Comparison of ENCODE assay signal across 8 cellular contexts in genomic region chr2:226796840-226797288, GRCh38. TPM values are rescaled to one million over a fixed set of nuclear protein-coding genes. Genes with fewer than 3 reads are reported as not detected.
A peak's percentile ranks its signal among the peaks of the same experiment; 100 is the strongest.
DNase-seq lines count a peak whose midpoint lies in the region; ATAC-seq and TF ChIP-seq lines count a peak whose summit lies in the region.

No MANE protein-coding gene starts in this region.

- TF ChIP-seq CTCF in kidney epithelial cell (IDR thresholded peaks at IDR 0.05; ENCODE audit: insufficient read depth, low read length, poor library complexity, severe bottlenecking): peak; percentile 16
- TF ChIP-seq CTCF in upper lobe of right lung (IDR thresholded peaks at IDR 0.05): peak; percentile 53

- H3K27me3 ChIP-seq in kidney epithelial cell (ENCODE audit: control insufficient read depth, insufficient read depth, low read length) (no peaks in the 10 kb centered on the region), upper lobe of right lung (no peaks in the 10 kb centered on the region)

- H3K36me3 ChIP-seq in kidney epithelial cell (ENCODE audit: control insufficient read depth, insufficient read depth, low read length): peaks cover 2% of the 10 kb centered on the region
- no peaks in the 10 kb centered on the region for H3K36me3 ChIP-seq in upper lobe of right lung

- H3K36me3 Mint-ChIP-seq in activated naive CD4-positive, alpha-beta T cell treated with anti-CD3 and anti-CD28 coated beads, Interleukin-2, amount 10 ng/mL, durations not matched to agents 7 days and 5 days: peaks cover 18% of the 10 kb centered on the region

- CTCF ChIA-PET in activated naive CD4-positive, alpha-beta T cell treated with anti-CD3 and anti-CD28 coated beads, Interleukin-2, amount 10 ng/mL, durations not matched to agents 7 days and 5 days (lab: Charles Lee): no interaction called here

- H3K9me3 ChIP-seq in upper lobe of right lung: no peaks in the 10 kb centered on the region

- H3K4me3 Mint-ChIP-seq in activated naive CD4-positive, alpha-beta T cell treated with anti-CD3 and anti-CD28 coated beads, Interleukin-2, amount 10 ng/mL, durations not matched to agents 7 days and 5 days: peak overlapping the region; percentile 85

- H3K4me1 ChIP-seq in upper lobe of right lung: peaks cover 27% of the 10 kb centered on the region

- peak overlapping the region; percentile 44 for H3K27ac ChIP-seq in upper lobe of right lung

- H3K27ac Mint-ChIP-seq in activated naive CD4-positive, alpha-beta T cell treated with anti-CD3 and anti-CD28 coated beads, Interleukin-2, amount 10 ng/mL, durations not matched to agents 7 days and 5 days: peak overlapping the region; percentile 67

- no peak for ATAC-seq in upper lobe of right lung
- no peak for ATAC-seq in GM21360 (IDR thresholded peaks at IDR 0.05; ENCODE audit: unreplicated experiment)

- no peak overlapping the region for H3K4me3 ChIP-seq in kidney epithelial cell (ENCODE audit: low read depth, low read length)
- peak overlapping the region; percentile 70 for H3K4me3 ChIP-seq in upper lobe of right lung

- H3K9me3 Mint-ChIP-seq in activated naive CD4-positive, alpha-beta T cell treated with anti-CD3 and anti-CD28 coated beads, Interleukin-2, amount 10 ng/mL, durations not matched to agents 7 days and 5 days: no peaks in the 10 kb centered on the region

- H3K4me1 Mint-ChIP-seq in activated naive CD4-positive, alpha-beta T cell treated with anti-CD3 and anti-CD28 coated beads, Interleukin-2, amount 10 ng/mL, durations not matched to agents 7 days and 5 days: peaks cover 75% of the 10 kb centered on the region

- DNase-seq in activated naive CD4-positive, alpha-beta T cell treated with Interleukin-2 at 50 U/mL for 16 hours: peak; percentile 4
- no peak for DNase-seq in activated naive CD4-positive, alpha-beta T cell treated with anti-CD3 and anti-CD28 coated beads, Interleukin-2, amount 50 U/mL, for 16 hours
- DNase-seq in activated naive CD4-positive, alpha-beta T cell treated with anti-CD3 and anti-CD28 coated beads, Interleukin-2, amount 10 ng/mL, durations not matched to agents 7 days and 5 days: peak; percentile 25
- no peak for DNase-seq in kidney epithelial cell (ENCODE audit: low read depth)
- peak; percentile 65 for DNase-seq in upper lobe of right lung
- no peak for DNase-seq in stimulated activated CD4-positive, alpha-beta T cell treated with anti-CD3 and anti-CD28 coated beads, Interleukin-4, amount 100 ng/mL, for 24 hours
- DNase-seq in DMS153 (lab: John Stamatoyannopoulos, UW): no peak

- H3K27me3 Mint-ChIP-seq in activated naive CD4-positive, alpha-beta T cell treated with anti-CD3 and anti-CD28 coated beads, Interleukin-2, amount 10 ng/mL, durations not matched to agents 7 days and 5 days: peaks cover 3% of the 10 kb centered on the region

- intact Hi-C loops in upper lobe of right lung (cut with DNase I): loop anchor here (10.0 kb wide), 1 partner anchor 152 kb away; no protein-coding TSS in a partner anchor

RNA-seq across cellular contexts. Expression of gene IRS1, which starts 2.8 kb away (rescaled TPM):
- total RNA-seq in kidney epithelial cell (12.6 and 16.1 TPM in 2 replicates), upper lobe of right lung (10.6 TPM)

RNA-seq across cellular contexts. Expression of gene RHBDD1, which starts 39.0 kb away (rescaled TPM):
- total RNA-seq in kidney epithelial cell: 23.7 and 30.1 TPM in 2 replicates
- total RNA-seq in upper lobe of right lung: 38.4 TPM

Comparison
In these comparisons a context has a peak if more than half of its experiments do, and no peak if none do; other contexts are left out.
1. DNase-seq: peak in activated naive CD4-positive, alpha-beta T cell treated with Interleukin-2 at 50 U/mL for 16 hours (single experiment), activated naive CD4-positive, alpha-beta T cell treated with anti-CD3 and anti-CD28 coated beads, Interleukin-2, amount 10 ng/mL, durations not matched to agents 7 days and 5 days (single experiment) and upper lobe of right lung (single experiment); none in activated naive CD4-positive, alpha-beta T cell treated with anti-CD3 and anti-CD28 coated beads, Interleukin-2, amount 50 U/mL, for 16 hours (single experiment), kidney epithelial cell (single experiment), stimulated activated CD4-positive, alpha-beta T cell treated with anti-CD3 and anti-CD28 coated beads, Interleukin-4, amount 100 ng/mL, for 24 hours (single experiment) and DMS153 (single experiment).